ENCODE assay signal across 9 cellular contexts in the genomic region with DNA sequence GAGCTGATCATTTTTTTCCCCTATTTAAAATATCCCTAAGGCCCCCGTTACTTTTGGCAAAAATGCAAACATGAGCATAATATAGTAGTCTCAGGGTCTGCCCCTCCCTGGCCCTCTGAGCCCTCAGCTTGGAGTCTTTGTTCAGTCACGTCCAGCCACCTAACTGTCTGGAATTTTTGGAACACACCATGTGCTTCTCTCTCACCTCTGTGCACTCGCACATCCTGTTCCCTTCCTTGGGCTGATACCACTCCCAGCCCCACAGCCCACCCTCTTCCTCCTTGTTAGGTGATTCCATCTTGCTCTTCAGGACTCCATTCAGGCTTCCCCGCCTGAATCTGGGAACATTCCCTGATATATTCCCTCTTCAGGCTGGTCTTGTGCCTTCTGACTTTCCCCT.
"Had no signal": no experiment of that assay in that cellular context is flagged by ENCODE, and none has a peak within 500 bp of the region (broad histone marks: within the 10 kb centered on the region; RNA-seq: fewer than 3 reads in every experiment).

No MANE protein-coding gene starts in this region.

- H3K27me3 Mint-ChIP-seq: IgD-negative memory B cell had no signal

- H2AFZ ChIP-seq: GM23248 had no signal

- H3K4me3 Mint-ChIP-seq: HFFc6, IgD-negative memory B cell had no signal

- H3K27ac Mint-ChIP-seq: HFFc6, IgD-negative memory B cell had no signal

- H3K4me3 ChIP-seq: GM23248, HAP-1 had no signal

- DNase-seq: GM23248, GOT3, H7, HFFc6, KBM-7 had no signal

- H3K9me3 Mint-ChIP-seq: HFFc6 had no signal

- H3K36me3 ChIP-seq: HAP-1 had no signal

- ATAC-seq: HCT116, HepG2 had no signal

- H3K4me1 ChIP-seq: HAP-1 had no signal

- H3K9me3 ChIP-seq: HAP-1 had no signal

- H3K27ac ChIP-seq: GM23248 had no signal
